In genomic region chr3:156148345-156148945, GRCh38 we compare ENCODE assay signal across 20 cellular contexts. TPM values are rescaled to one million over a fixed set of nuclear protein-coding genes. Genes with fewer than 3 reads are reported as not detected.
DNase-seq lines count a peak whose midpoint lies in the region; ATAC-seq and TF ChIP-seq lines count a peak whose summit lies in the region.
"Had no signal": no experiment of that assay in that cellular context is flagged by ENCODE, and none has a peak within 500 bp of the region (broad histone marks: within the 10 kb centered on the region; RNA-seq: fewer than 3 reads in every experiment).

No MANE protein-coding gene starts in this region.

- DNase-seq in dorsolateral prefrontal cortex (no peak), mesothelial cell of epicardium (ENCODE audit: low spot score in 2 of 2, unreplicated experiment in 2 of 2) (no peak), stomach (no peak), GM19238 (ENCODE audit: insufficient read length, low spot score) (no peak)
- DNase-seq in stimulated activated CD4-positive, alpha-beta T cell treated with anti-CD3 and anti-CD28 coated beads, Interleukin-15, amount 100 ng/mL, for 24 hours, result no peak
- no peak for DNase-seq in activated naive CD4-positive, alpha-beta T cell treated with anti-CD3 and anti-CD28 coated beads, Interleukin-2, amount 50 U/mL, for 72 hours (ENCODE audit: low spot score in 2 of 2)
- DNase-seq: activated CD4-positive, alpha-beta T cell treated with anti-CD3 and anti-CD28 coated beads for 4 hours; activated effector memory CD4-positive, alpha-beta T cell treated with anti-CD3 and anti-CD28 coated beads, Interleukin-2, amount 50 U/mL, for 16 hours; foreskin melanocyte; kidney glomerular epithelial cell; mesendoderm; natural killer cell; NCI-H1417; NCI-H524 treated with DMSO at 0.1 percent for 48 hours; SW 1271 had no signal

- peaks cover 37% of the 10 kb centered on the region for H3K4me1 Mint-ChIP-seq in mesothelial cell of epicardium
- H3K4me1 Mint-ChIP-seq: natural killer cell had no signal

- H3K9me3 Mint-ChIP-seq in mesothelial cell of epicardium, result no peaks in the 10 kb centered on the region
- no peaks in the 10 kb centered on the region for H3K9me3 Mint-ChIP-seq in activated naive CD4-positive, alpha-beta T cell treated with anti-CD3 and anti-CD28 coated beads, Interleukin-2, amount 50 U/mL, for 72 hours
- H3K9me3 Mint-ChIP-seq: CD14-positive monocyte; dendritic cell treated with granulocyte-macrophage colony-stimulating factor and Interleukin-4, amounts not matched to agents 40 ng/mL and 50 ng/mL, for 4 days; natural killer cell had no signal

- peaks cover 19% of the 10 kb centered on the region for H3K27me3 Mint-ChIP-seq in mesothelial cell of epicardium (ENCODE audit: low read depth)

- H3K9ac ChIP-seq in BLaER1 treated with 17β-estradiol and CSF1 and Interleukin-3, amounts not matched to agents 10 nM and 100 nM, result no peak overlapping the region

- ATAC-seq in activated naive CD4-positive, alpha-beta T cell treated with anti-CD3 and anti-CD28 coated beads, Interleukin-2, amount 50 U/mL, for 72 hours, result no peak
- no peak for ATAC-seq in SK-N-SH treated with all-trans-retinoic acid at 6 μM for 48 hours
- ATAC-seq: natural killer cell had no signal

- no peak for TF ChIP-seq POLR2A in stomach (IDR thresholded peaks at IDR 0.05)

- H3K4me2 ChIP-seq in BLaER1 treated with 17β-estradiol and CSF1 and Interleukin-3, amounts not matched to agents 10 nM and 100 nM, result peak overlapping the region; percentile 41 to 69 (median 60); a peak in 21 of 22 replicates

- no peaks in the 10 kb centered on the region for H4K20me1 ChIP-seq in BLaER1 treated with 17β-estradiol and CSF1 and Interleukin-3, amounts not matched to agents 10 nM and 100 nM

- H3K27ac Mint-ChIP-seq in mesothelial cell of epicardium, result peak overlapping the region; percentile 70
- no peak overlapping the region for H3K27ac Mint-ChIP-seq in activated naive CD4-positive, alpha-beta T cell treated with anti-CD3 and anti-CD28 coated beads, Interleukin-2, amount 50 U/mL, for 72 hours
- H3K27ac Mint-ChIP-seq: dendritic cell treated with granulocyte-macrophage colony-stimulating factor and Interleukin-4, amounts not matched to agents 40 ng/mL and 50 ng/mL, for 4 days; natural killer cell had no signal

- H3K4me3 ChIP-seq in BLaER1 treated with 17β-estradiol and CSF1 and Interleukin-3, amounts not matched to agents 10 nM and 100 nM, result no peak overlapping the region
- H3K4me3 ChIP-seq in dorsolateral prefrontal cortex, result peak overlapping the region in 1 of 59 donors; percentile 2
- no peak overlapping the region for H3K4me3 ChIP-seq in stomach

- no peak for TF ChIP-seq EP300 in stomach (IDR thresholded peaks at IDR 0.05)

- intact Hi-C loops in dorsolateral prefrontal cortex (cut with DNase I) (loop anchor here in 1 of 2 donors (5.0 kb wide), 2 partner anchors 111 to 131 kb away; no protein-coding TSS in a partner anchor), stomach (cut with DNase I; ENCODE audit: low total_unique reads) (no loop called here)

- TF ChIP-seq CTCF in dorsolateral prefrontal cortex (IDR thresholded peaks at IDR 0.05 in 54 of 56, conservative IDR thresholded peaks at IDR 0.05 in 2 of 56; ENCODE audit: low read depth in 1 of 56, partially characterized antibody in 56 of 56) (no peak), mesothelial cell of epicardium (IDR thresholded peaks at IDR 0.05; ENCODE audit: unreplicated experiment) (no peak), stomach (IDR thresholded peaks at IDR 0.05) (no peak)

- H3K4me1 ChIP-seq in BLaER1 treated with 17β-estradiol and CSF1 and Interleukin-3, amounts not matched to agents 10 nM and 100 nM, result peaks cover 16 to 24% (median 20%) of the 10 kb centered on the region in 10 experiments
- H3K4me1 ChIP-seq in stomach, result peaks cover 7 to 29% (median 15%) of the 10 kb centered on the region in 4 donors

- no peaks in the 10 kb centered on the region for H3K9me3 ChIP-seq in BLaER1 treated with 17β-estradiol and CSF1 and Interleukin-3, amounts not matched to agents 10 nM and 100 nM (replicated peaks in 1 of 11)
- H3K9me3 ChIP-seq in stomach, result no peaks in the 10 kb centered on the region

- H3K27me3 ChIP-seq in BLaER1 treated with 17β-estradiol and CSF1 and Interleukin-3, amounts not matched to agents 10 nM and 100 nM, result no peaks in the 10 kb centered on the region
- H3K27me3 ChIP-seq in dorsolateral prefrontal cortex, result no peaks in the 10 kb centered on the region
- no peaks in the 10 kb centered on the region for H3K27me3 ChIP-seq in stomach

- H3K36me3 ChIP-seq in BLaER1 treated with 17β-estradiol and CSF1 and Interleukin-3, amounts not matched to agents 10 nM and 100 nM, result no peaks in the 10 kb centered on the region
- no peaks in the 10 kb centered on the region for H3K36me3 ChIP-seq in stomach

- no peak overlapping the region for H3K27ac ChIP-seq in BLaER1 treated with 17β-estradiol and CSF1 and Interleukin-3, amounts not matched to agents 10 nM and 100 nM
- peak overlapping the region in 45 of 59 donors; percentile 4 to 93 (median 81) for H3K27ac ChIP-seq in dorsolateral prefrontal cortex
- H3K27ac ChIP-seq in stomach, result peak overlapping the region in 3 of 5 donors; percentile 16 to 67 (median 60)

- no peaks in the 10 kb centered on the region for H3K36me3 Mint-ChIP-seq in mesothelial cell of epicardium
- H3K36me3 Mint-ChIP-seq in activated naive CD4-positive, alpha-beta T cell treated with anti-CD3 and anti-CD28 coated beads, Interleukin-2, amount 50 U/mL, for 72 hours, result no peaks in the 10 kb centered on the region
- H3K36me3 Mint-ChIP-seq: CD14-positive monocyte, natural killer cell had no signal

- H3K4me3 Mint-ChIP-seq in mesothelial cell of epicardium, result no peak overlapping the region
- H3K4me3 Mint-ChIP-seq: CD14-positive monocyte; dendritic cell treated with granulocyte-macrophage colony-stimulating factor and Interleukin-4, amounts not matched to agents 40 ng/mL and 50 ng/mL, for 4 days; natural killer cell had no signal

TF ChIP-seq in SK-N-SH treated with all-trans-retinoic acid at 6 μM for 48 hours, 23 proteins besides CTCF, POLR2A, EP300 and RAD21 (continues in another document):
- TF ChIP-seq ZFP30 (CRISPR knock-in tag; IDR thresholded peaks at IDR 0.05) (no peak), ZC3H10 (CRISPR knock-in tag; IDR thresholded peaks at IDR 0.05) (no peak), GLIS3 (CRISPR knock-in tag; IDR thresholded peaks at IDR 0.05) (no peak), ESRRG (CRISPR knock-in tag; IDR thresholded peaks at IDR 0.05) (no peak), TSHZ2 (CRISPR knock-in tag; IDR thresholded peaks at IDR 0.05) (no peak), OSR1 (CRISPR knock-in tag; IDR thresholded peaks at IDR 0.05) (no peak), POU6F1 (CRISPR knock-in tag; IDR thresholded peaks at IDR 0.05; ENCODE audit: borderline replicate concordance, low read depth) (no peak)

RNA-seq across cellular contexts. Expression of gene KCNAB1, which starts 28.1 kb away (rescaled TPM):
- total RNA-seq in dorsolateral prefrontal cortex, result 10 to 100 TPM; 18.5 to 71.0 (median 39.7) TPM
- 3.5 to 5.6 TPM (median 3.7 TPM) in 3 replicates for total RNA-seq in mesothelial cell of epicardium
- total RNA-seq in stomach, result 1 to 10 TPM in 2 of 5 donors, under 1 TPM in 1, not detected in 2; 0.14 to 3.8 (median 2.2) TPM
- polyA plus RNA-seq in stomach, result under 1 TPM; 0.12 to 0.43 (median 0.15) TPM
- not detected for total RNA-seq in activated naive CD4-positive, alpha-beta T cell treated with anti-CD3 and anti-CD28 coated beads, Interleukin-2, amount 50 U/mL, for 72 hours
- total RNA-seq: A673, natural killer cell had no signal

Comparison
In these comparisons a context has a peak if more than half of its experiments do, and no peak if none do; other contexts are left out.
1. H3K27ac ChIP-seq: peak in dorsolateral prefrontal cortex (45 of 59) and stomach (3 of 5); none in BLaER1 treated with 17β-estradiol and CSF1 and Interleukin-3, amounts not matched to agents 10 nM and 100 nM (0 of 11).